In the genomic region with DNA sequence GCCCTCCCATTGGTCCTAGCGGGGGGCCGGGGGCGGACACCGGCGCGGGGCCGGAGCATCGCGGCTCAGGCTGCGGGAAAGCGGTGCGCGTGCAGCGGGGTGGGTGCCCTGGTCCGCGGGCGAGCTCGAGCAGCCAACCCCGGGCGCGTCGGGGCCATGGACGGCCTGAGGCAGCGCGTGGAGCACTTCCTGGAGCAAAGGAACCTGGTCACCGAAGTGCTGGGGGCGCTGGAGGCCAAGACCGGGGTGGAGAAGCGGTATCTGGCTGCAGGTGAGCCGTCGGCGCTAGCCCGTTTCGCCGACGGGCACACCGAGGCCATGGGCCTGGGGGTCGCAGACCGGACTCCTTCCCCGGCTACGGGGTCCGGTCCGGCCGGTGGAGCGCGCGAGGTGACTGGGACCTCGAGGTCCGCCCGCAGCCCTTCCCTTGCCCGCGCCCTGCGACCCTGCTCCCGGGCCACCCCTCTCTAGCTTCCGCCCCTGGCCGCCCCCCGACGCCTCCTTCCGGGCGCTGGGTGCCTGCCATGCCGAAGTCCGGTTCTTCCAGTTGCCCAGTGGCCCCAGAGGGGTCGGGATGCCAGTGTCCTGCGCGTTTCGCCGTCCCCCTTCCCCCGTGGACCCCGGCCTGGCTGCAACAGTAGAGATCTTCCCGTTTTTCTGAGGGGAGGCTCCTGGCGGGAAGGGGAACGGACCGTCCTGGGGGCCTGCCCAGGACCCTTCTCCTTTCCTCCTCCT, we compare ENCODE assay signal across 8 cellular contexts. TPM values are rescaled to one million over a fixed set of nuclear protein-coding genes. Genes with fewer than 3 reads are reported as not detected.
DNase-seq lines count a peak whose midpoint lies in the region; ATAC-seq and TF ChIP-seq lines count a peak whose summit lies in the region.

A gene (plus strand): TSS at position 68 of the 735 bp plus-strand sequence. CDS start 89 bp downstream, at position 157.

- intact Hi-C loops in heart left ventricle (cut with DNase I) = loop anchor here in 1 of 10 donors (2.0 kb wide), 1 partner anchor 162 kb away; a partner anchor contains a TSS
- intact Hi-C loops in cardiac septum (cut with DNase I) = no loop called here
- intact Hi-C loops in vagina (cut with DNase I) = no loop called here

- H3K27ac Mint-ChIP-seq in brain = peak within 1 kb of the TSS; percentile 91 to 98 (median 94)

- peak within 1 kb of the TSS in 11 of 12 donors; percentile 55 to 87 (median 78) for H3K27ac ChIP-seq in heart left ventricle
- peak within 1 kb of the TSS; percentile 84 for H3K27ac ChIP-seq in mesodermal cell (ENCODE audit: low read depth, low read length, severe bottlenecking)
- H3K27ac ChIP-seq in vagina = peak within 1 kb of the TSS; percentile 74

- H3K9me3 ChIP-seq in heart left ventricle (no peaks in the 10 kb centered on the region), mesodermal cell (ENCODE audit: control insufficient read depth, low read length) (no peaks in the 10 kb centered on the region), vagina (no peaks in the 10 kb centered on the region)

- TF ChIP-seq POLR2A in heart left ventricle (IDR thresholded peaks at IDR 0.05) (peak in 1 of 2 donors; percentile 41), vagina (IDR thresholded peaks at IDR 0.05) (no peak)

- peaks cover 21% of the 10 kb centered on the region for H3K4me1 Mint-ChIP-seq in brain

- H3K4me3 ChIP-seq in heart left ventricle = peak within 1 kb of the TSS; percentile 35 to 77 (median 60)
- peak within 1 kb of the TSS; percentile 60 for H3K4me3 ChIP-seq in mesodermal cell (ENCODE audit: extremely low read depth, insufficient read depth, low read length, poor library complexity, severe bottlenecking)
- H3K4me3 ChIP-seq in vagina = peak within 1 kb of the TSS; percentile 54 to 74

- H3K36me3 ChIP-seq in heart left ventricle = no peaks in the 10 kb centered on the region
- H3K36me3 ChIP-seq in mesodermal cell (ENCODE audit: control insufficient read depth, insufficient read depth, low read length) = no peaks in the 10 kb centered on the region
- H3K36me3 ChIP-seq in vagina = no peaks in the 10 kb centered on the region

- 5 to 6% (median 5%) methylated on average over 29 to 73 of the region's 73 CpGs for WGBS in heart left ventricle, 4 donors
- WGBS in mesodermal cell (ENCODE audit: insufficient coverage in 2 of 2), 2 experiments = 6 to 9% methylated on average over 57 to 65 of the region's 73 CpGs

- H3K4me1 ChIP-seq in heart left ventricle = peaks cover 3 to 29% (median 14%) of the 10 kb centered on the region in 12 donors
- peaks cover 7% of the 10 kb centered on the region for H3K4me1 ChIP-seq in mesodermal cell (ENCODE audit: control insufficient read depth, insufficient read depth, low read length, poor library complexity, severe bottlenecking)
- H3K4me1 ChIP-seq in vagina = peaks cover 16% of the 10 kb centered on the region

- TF ChIP-seq CTCF in heart left ventricle (IDR thresholded peaks at IDR 0.05) (no peak), brain (conservative IDR thresholded peaks at IDR 0.05) (no peak), vagina (IDR thresholded peaks at IDR 0.05) (no peak)

- H3K27me3 Mint-ChIP-seq in brain = peaks cover 13% of the 10 kb centered on the region

- peak within 1 kb of the TSS; percentile 85 to 93 (median 90) for H3K4me3 Mint-ChIP-seq in brain

- DNase-seq in heart left ventricle (peak in 1 of 5 donors; percentile 68), cardiac septum (ENCODE audit: low spot score) (no peak), vagina (ENCODE audit: extremely low spot score in 2 of 2) (no peak), NCI-H345 treated with DMSO at 0.1 percent for 48 hours (lab: John Stamatoyannopoulos, UW; ENCODE audit: unreplicated experiment) (no peak)

- H3K9me3 Mint-ChIP-seq in brain = no peaks in the 10 kb centered on the region

- H3K36me3 Mint-ChIP-seq in brain = no peaks in the 10 kb centered on the region

- H3K27me3 ChIP-seq in heart left ventricle (peaks cover 0 to 13% (median 0%) of the 10 kb centered on the region in 9 donors), vagina (no peaks in the 10 kb centered on the region)

- ATAC-seq in heart left ventricle (no peak), HG02610 (IDR thresholded peaks at IDR 0.05; ENCODE audit: unreplicated experiment) (no peak), GM21381 (IDR thresholded peaks at IDR 0.05; ENCODE audit: unreplicated experiment) (no peak)

RNA-seq across cellular contexts. Expression of the gene that starts here (rescaled TPM):
- total RNA-seq in heart left ventricle (1 to 10 TPM; 1.9 to 6.0 (median 3.5) TPM), cardiac septum (3.3 TPM), vagina (6.1 TPM)
- polyA plus RNA-seq in heart left ventricle (1 to 10 TPM; 3.6 to 4.1 TPM), brain (ENCODE audit: insufficient read depth, low read depth, low replicate concordance) (10.4 TPM)
- 3.9 TPM for polyA plus RNA-seq in mesodermal cell (2013, experiment 1 of 2)
- 3.0 TPM for polyA plus RNA-seq in mesodermal cell (2013, experiment 2 of 2)
